In genomic region chr5:109939109-109939682, GRCh38 we compare ENCODE assay signal across 19 cellular contexts.
A peak's percentile ranks its signal among the peaks of the same experiment; 100 is the strongest.
DNase-seq lines count a peak whose midpoint lies in the region; TF ChIP-seq lines count a peak whose summit lies in the region.
"Had no signal": no experiment of that assay in that cellular context is flagged by ENCODE, and none has a peak within 500 bp of the region (broad histone marks: within the 10 kb centered on the region; RNA-seq: fewer than 3 reads in every experiment).

No MANE protein-coding gene starts in this region.

- peak; percentile 22 for DNase-seq in NCI-H2029 (lab: John Stamatoyannopoulos, UW)
- DNase-seq in NCI-H2029 treated with DMSO at 0.1 percent for 48 hours (lab: John Stamatoyannopoulos, UW): no peak
- peak; percentile 77 for DNase-seq in NB4 (ENCODE audit: low read depth)
- DNase-seq in cardiac fibroblast (ENCODE audit: low read depth in 2 of 2): peak; percentile 72 to 94
- DNase-seq in skeletal muscle cell (ENCODE audit: low read depth): peak; percentile 50
- DNase-seq in GM13976 (ENCODE audit: low spot score): no peak
- no peak for DNase-seq in RKO (ENCODE audit: low spot score)
- DNase-seq in BE2C: no peak
- DNase-seq: activated CD4-positive, alpha-beta T cell treated with anti-CD3 and anti-CD28 coated beads for 4 hours; activated naive CD4-positive, alpha-beta T cell treated with Interleukin-2 at 50 U/mL for 16 hours; C1 segment of cervical spinal cord; MG63; naive thymus-derived CD8-positive, alpha-beta T cell; NCI-H187 treated with DMSO at 0.1 percent for 48 hours; NCI-H524; OCI-M1; posterior cingulate gyrus; transverse colon had no signal

- H3K4me3 ChIP-seq in NB4 (ENCODE audit: low read depth, low read length): no peak overlapping the region
- no peak overlapping the region for H3K4me3 ChIP-seq in cardiac fibroblast (replicated peaks in 1 of 2; ENCODE audit: low read depth in 2 of 2, low read length in 2 of 2)
- H3K4me3 ChIP-seq in skeletal muscle cell (ENCODE audit: low read depth, low read length): no peak overlapping the region
- no peak overlapping the region for H3K4me3 ChIP-seq in BE2C (ENCODE audit: low read depth, low read length)
- H3K4me3 ChIP-seq: hepatocyte, MG63, transverse colon had no signal

- no peaks in the 10 kb centered on the region for H3K9me3 ChIP-seq in BE2C

- no peaks in the 10 kb centered on the region for H3K36me3 ChIP-seq in BE2C
- H3K36me3 ChIP-seq: MG63, transverse colon had no signal

- H3K4me1 ChIP-seq in BE2C: no peaks in the 10 kb centered on the region
- H3K4me1 ChIP-seq: transverse colon had no signal

- TF ChIP-seq CTCF in NB4 (IDR thresholded peaks at IDR 0.05; ENCODE audit: low read depth, low read length): no peak
- no peak for TF ChIP-seq CTCF in cardiac fibroblast (IDR thresholded peaks at IDR 0.05; ENCODE audit: low read depth, low read length)
- no peak for TF ChIP-seq CTCF in GM13976 (IDR thresholded peaks at IDR 0.05; ENCODE audit: borderline replicate concordance, control extremely low read depth, extremely low read depth, insufficient read depth, missing control alignments)
- no peak for TF ChIP-seq CTCF in BE2C (IDR thresholded peaks at IDR 0.05; ENCODE audit: low read depth, low read length)

- in situ Hi-C loops in GM13976 (cut with MboI; ENCODE audit: low sequenced_read_pairs, unreplicated experiment): no loop called here

- TF ChIP-seq POLR2A in NB4 (IDR thresholded peaks at IDR 0.05; ENCODE audit: extremely low read depth, insufficient read length): no peak

- no peaks in the 10 kb centered on the region for H3K27me3 ChIP-seq in BE2C
- H3K27me3 ChIP-seq: hepatocyte, transverse colon had no signal

Comparison
In these comparisons a context has a peak if more than half of its experiments do, and no peak if none do; other contexts are left out.
1. DNase-seq: peak in NCI-H2029 (single experiment), NB4 (single experiment), cardiac fibroblast (2 of 2) and skeletal muscle cell (single experiment); none in NCI-H2029 treated with DMSO at 0.1 percent for 48 hours (single experiment), GM13976 (single experiment), RKO (single experiment) and BE2C (single experiment).